8 cellular contexts compared by ENCODE assay signal in genomic region chr13:40069173-40070044, GRCh38.
DNase-seq lines count a peak whose midpoint lies in the region; ATAC-seq, FAIRE-seq and TF ChIP-seq lines count a peak whose summit lies in the region.

No MANE protein-coding gene starts in this region.

- peak; percentile 27 for TF ChIP-seq CTCF in activated B cell treated with CpG ODN at 0.5 μM for 24 hours (IDR thresholded peaks at IDR 0.05)
- peak; percentile 86 for TF ChIP-seq CTCF in bronchial epithelial cell (IDR thresholded peaks at IDR 0.05; ENCODE audit: insufficient read depth, low read length, severe bottlenecking)
- TF ChIP-seq CTCF in kidney (IDR thresholded peaks at IDR 0.05; ENCODE audit: borderline replicate concordance, extremely low read depth, insufficient read depth) = peak; percentile 94

- H3K27ac ChIP-seq in CD4-positive, alpha-beta memory T cell (ENCODE audit: low read depth, low read length) = no peak overlapping the region
- no peak overlapping the region for H3K27ac ChIP-seq in kidney (ENCODE audit: low read depth in 2 of 2, low read length in 2 of 2)

- no peaks in the 10 kb centered on the region for H3K9me3 Mint-ChIP-seq in CD4-positive, alpha-beta memory T cell
- no peaks in the 10 kb centered on the region for H3K9me3 Mint-ChIP-seq in activated B cell treated with CpG ODN at 0.5 μM for 24 hours

- ATAC-seq in GM19467 (IDR thresholded peaks at IDR 0.05; ENCODE audit: unreplicated experiment) = peak; percentile 69
- ATAC-seq in activated B cell treated with CpG ODN at 0.5 μM for 24 hours (ENCODE audit: low read depth) = peak; percentile 89
- no peak for ATAC-seq in GM21515 (IDR thresholded peaks at IDR 0.05; ENCODE audit: unreplicated experiment)

- peaks cover 19% of the 10 kb centered on the region for H3K4me1 ChIP-seq in CD4-positive, alpha-beta memory T cell (ENCODE audit: insufficient read depth, low read length)
- H3K4me1 ChIP-seq in kidney (ENCODE audit: control insufficient read depth in 1 of 2, insufficient read depth in 1 of 2, low read depth in 1 of 2, low read length in 2 of 2) = no peaks in the 10 kb centered on the region

- CTCF ChIA-PET in CD4-positive, alpha-beta memory T cell (lab: Charles Lee; ENCODE audit: partially characterized antibody) = interaction anchor here (0.6 to 3.4 kb wide), 71 partner anchors 9 to 710 kb away, joined by 3 to 107 read pairs (median 4); no protein-coding TSS in a partner anchor
- CTCF ChIA-PET in activated B cell treated with CpG ODN at 0.5 μM for 24 hours (lab: Charles Lee) = interaction anchor here (0.6 to 6.7 kb wide), 49 partner anchors 10 to 708 kb away, joined by 3 to 130 read pairs (median 4); partner anchors contain the start of gene FOXO1

- peak; percentile 53 to 71 (median 66) for DNase-seq in CD4-positive, alpha-beta memory T cell
- DNase-seq in NCI-H1092 (lab: John Stamatoyannopoulos, UW) (peak; percentile 36), activated B cell treated with CpG ODN at 0.5 μM for 24 hours (peak; percentile 50), bronchial epithelial cell (ENCODE audit: low read depth) (peak; percentile 61), kidney (peak; percentile 85)
- peak; percentile 64 to 73 for DNase-seq in stimulated activated CD4-positive, alpha-beta T cell treated with anti-CD3 and anti-CD28 coated beads, Interleukin-1b, Interleukin-23, amount 100 ng/mL, for 4 hours (ENCODE audit: low read depth in 2 of 2)

- H3K4me1 Mint-ChIP-seq in CD4-positive, alpha-beta memory T cell = peaks cover 11 to 24% (median 16%) of the 10 kb centered on the region in 4 donors
- peaks cover 12% of the 10 kb centered on the region for H3K4me1 Mint-ChIP-seq in activated B cell treated with CpG ODN at 0.5 μM for 24 hours

- H3K27me3 Mint-ChIP-seq in CD4-positive, alpha-beta memory T cell = no peaks in the 10 kb centered on the region
- no peaks in the 10 kb centered on the region for H3K27me3 Mint-ChIP-seq in activated B cell treated with CpG ODN at 0.5 μM for 24 hours

- H3K4me3 ChIP-seq in CD4-positive, alpha-beta memory T cell (ENCODE audit: low read length in 2 of 2) = no peak overlapping the region
- H3K4me3 ChIP-seq in bronchial epithelial cell (ENCODE audit: low read depth, low read length) = no peak overlapping the region
- peak overlapping the region; percentile 15 to 27 for H3K4me3 ChIP-seq in kidney (ENCODE audit: low read length in 2 of 2)

- H3K4me3 Mint-ChIP-seq in CD4-positive, alpha-beta memory T cell = peak overlapping the region in 6 of 8 donors; percentile 27 to 67 (median 40)
- H3K4me3 Mint-ChIP-seq in activated B cell treated with CpG ODN at 0.5 μM for 24 hours = peak overlapping the region; percentile 47

- H3K27me3 ChIP-seq in CD4-positive, alpha-beta memory T cell (ENCODE audit: insufficient read depth, low read length) = no peaks in the 10 kb centered on the region
- no peaks in the 10 kb centered on the region for H3K27me3 ChIP-seq in bronchial epithelial cell (ENCODE audit: control insufficient read depth, insufficient read depth, low read length)

- H3K27ac Mint-ChIP-seq in CD4-positive, alpha-beta memory T cell = peak overlapping the region in 6 of 7 donors; percentile 6 to 87 (median 72)
- H3K27ac Mint-ChIP-seq in activated B cell treated with CpG ODN at 0.5 μM for 24 hours = peak overlapping the region; percentile 19

- H3K9ac ChIP-seq in kidney (ENCODE audit: low read length in 2 of 2) = no peak overlapping the region

- POLR2A ChIA-PET in CD4-positive, alpha-beta memory T cell (lab: Charles Lee; ENCODE audit: partially characterized antibody) = interaction anchor here (0.6 to 3.2 kb wide), 15 partner anchors 27 to 708 kb away, joined by 3 to 19 read pairs (median 4); no protein-coding TSS in a partner anchor
- POLR2A ChIA-PET in activated B cell treated with CpG ODN at 0.5 μM for 24 hours (lab: Charles Lee) = interaction anchor here (0.6 to 3.4 kb wide), 7 partner anchors 363 to 613 kb away, joined by 3 to 22 read pairs (median 4); no protein-coding TSS in a partner anchor

- H3K36me3 ChIP-seq in CD4-positive, alpha-beta memory T cell (ENCODE audit: insufficient read depth, low read length) = no peaks in the 10 kb centered on the region
- H3K36me3 ChIP-seq in bronchial epithelial cell (ENCODE audit: control insufficient read depth, insufficient read depth, low read length) (no peaks in the 10 kb centered on the region), kidney (ENCODE audit: control insufficient read depth in 1 of 2, insufficient read depth in 2 of 2, low read length in 2 of 2) (no peaks in the 10 kb centered on the region)

- FAIRE-seq in bronchial epithelial cell (lab: Jason Lieb, UNC) (no peak), kidney (lab: Jason Lieb, UNC) (no peak)

- H3K9me3 ChIP-seq in CD4-positive, alpha-beta memory T cell (ENCODE audit: control insufficient read depth in 1 of 2, low read length in 2 of 2) = no peaks in the 10 kb centered on the region
- no peaks in the 10 kb centered on the region for H3K9me3 ChIP-seq in kidney (ENCODE audit: control insufficient read depth in 1 of 2, low read length in 2 of 2)

- no peaks in the 10 kb centered on the region for H3K36me3 Mint-ChIP-seq in CD4-positive, alpha-beta memory T cell
- no peaks in the 10 kb centered on the region for H3K36me3 Mint-ChIP-seq in activated B cell treated with CpG ODN at 0.5 μM for 24 hours (ENCODE audit: low read depth)

- intact Hi-C loops in CD4-positive, alpha-beta memory T cell (cut with micrococcal nuclease) = loop anchor here (1.0 to 2.0 kb wide), 10 partner anchors 118 to 708 kb away; partner anchors contain the start of gene FOXO1
- intact Hi-C loops in activated B cell treated with CpG ODN at 0.5 μM for 24 hours (cut with micrococcal nuclease) = loop anchor here (1.0 to 5.0 kb wide), 9 partner anchors 127 to 708 kb away; no protein-coding TSS in a partner anchor
- intact Hi-C loops in kidney (cut with DNase I) = loop anchor here (10.0 kb wide), 1 partner anchor 615 kb away; no protein-coding TSS in a partner anchor

Comparison
In these comparisons a context has a peak if more than half of its experiments do, and no peak if none do; other contexts are left out.
1. H3K4me3 ChIP-seq: peak in kidney (2 of 2); none in CD4-positive, alpha-beta memory T cell (0 of 2) and bronchial epithelial cell (single experiment).
2. CTCF ChIP-seq: peak in every context shown above with its lines; median percentile 94 in kidney; 86 in bronchial epithelial cell; 27 in activated B cell treated with CpG ODN at 0.5 μM for 24 hours.
3. Peak in every context shown above with its lines, with median percentiles within 50 percentile points of each other: DNase-seq.